9 cellular contexts compared by ENCODE assay signal in the genomic region with DNA sequence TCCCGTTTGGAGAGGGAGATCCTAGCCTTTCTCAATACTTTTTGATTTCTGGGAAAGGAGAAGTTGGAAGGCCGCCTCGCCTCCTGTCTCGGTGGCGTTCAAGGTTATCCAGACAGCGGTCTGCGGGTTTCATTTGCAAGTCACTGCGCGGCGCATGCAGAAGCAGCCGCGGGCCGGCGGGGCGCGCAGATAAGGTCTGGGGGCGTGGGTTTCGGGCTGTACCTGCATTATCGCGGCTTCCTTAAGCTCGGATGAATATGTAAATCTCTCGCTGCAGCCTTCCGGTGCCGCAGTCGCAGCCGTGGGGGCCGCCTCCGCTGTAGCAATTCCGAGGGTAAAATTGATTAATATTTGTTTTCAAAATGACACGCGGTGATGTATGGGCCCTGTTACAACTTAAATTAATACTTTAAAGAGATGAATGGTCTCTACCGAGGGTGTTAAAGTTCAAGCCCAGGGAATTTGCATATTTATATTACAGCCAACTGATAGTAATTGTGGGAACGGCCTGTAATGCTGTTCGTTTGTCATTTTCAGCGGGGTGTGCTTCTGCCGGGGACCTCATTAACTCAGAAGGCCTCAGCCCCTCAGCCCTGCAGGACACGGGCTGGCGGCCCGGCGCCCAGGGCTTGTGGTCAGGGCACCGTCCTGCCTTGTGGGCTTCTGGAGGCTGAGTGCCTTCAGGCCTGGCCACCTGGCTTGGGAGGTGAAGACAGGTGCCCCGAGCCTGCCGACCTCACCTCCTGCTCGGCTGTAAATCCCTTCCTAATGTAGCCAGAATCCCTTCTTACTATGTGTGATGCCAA.
A peak's percentile ranks its signal among the peaks of the same experiment; 100 is the strongest.
DNase-seq lines count a peak whose midpoint lies in the region; ATAC-seq, FAIRE-seq and TF ChIP-seq lines count a peak whose summit lies in the region.
"Had no signal": no experiment of that assay in that cellular context is flagged by ENCODE, and none has a peak within 500 bp of the region (broad histone marks: within the 10 kb centered on the region; RNA-seq: fewer than 3 reads in every experiment).

No MANE protein-coding gene starts in this region.

- intact Hi-C loops in kidney (cut with DNase I), result no loop called here

- no peak overlapping the region for H3K9ac ChIP-seq in kidney (ENCODE audit: low read length in 2 of 2)

- ATAC-seq in GM19463 (IDR thresholded peaks at IDR 0.05; ENCODE audit: unreplicated experiment), result no peak

- no peaks in the 10 kb centered on the region for H3K9me3 ChIP-seq in kidney (ENCODE audit: control insufficient read depth in 1 of 2, low read length in 2 of 2)

- no peak overlapping the region for H3K27ac ChIP-seq in kidney (ENCODE audit: low read depth in 2 of 2, low read length in 2 of 2)
- H3K27ac ChIP-seq: HL-60 had no signal

- H3K4me1 ChIP-seq in kidney (ENCODE audit: control insufficient read depth in 1 of 2, insufficient read depth in 1 of 2, low read depth in 1 of 2, low read length in 2 of 2), result peaks cover 4 to 24% of the 10 kb centered on the region in 2 donors

- H3K4me3 ChIP-seq in kidney (ENCODE audit: low read length in 2 of 2), result peak overlapping the region; percentile 43 to 50

- DNase-seq in NCI-H69 (lab: John Stamatoyannopoulos, UW) (peak; percentile 6), kidney (no peak), SKM-1 treated with dmso at 0.1 percent for 144 hours (lab: John Stamatoyannopoulos, UW; ENCODE audit: unreplicated experiment) (no peak), DMS153 (lab: John Stamatoyannopoulos, UW) (no peak), cerebellum (ENCODE audit: low spot score) (no peak)
- DNase-seq in activated effector memory CD4-positive, alpha-beta T cell treated with Interleukin-2 at 50 U/mL for 16 hours, result peak; percentile 8
- DNase-seq in stimulated activated CD8-positive, alpha-beta memory T cell treated with anti-CD3 and anti-CD28 coated beads, Interleukin-4, amount 100 ng/mL, for 48 hours, result peak; percentile 68

- H3K36me3 ChIP-seq in kidney (ENCODE audit: control insufficient read depth in 1 of 2, insufficient read depth in 2 of 2, low read length in 2 of 2), result no peaks in the 10 kb centered on the region

- TF ChIP-seq CTCF in kidney (IDR thresholded peaks at IDR 0.05; ENCODE audit: borderline replicate concordance, extremely low read depth, insufficient read depth), result no peak

- no peak for FAIRE-seq in kidney (lab: Jason Lieb, UNC)

Comparison
In these comparisons a context has a peak if more than half of its experiments do, and no peak if none do; other contexts are left out.
1. DNase-seq: peak in NCI-H69 (single experiment), activated effector memory CD4-positive, alpha-beta T cell treated with Interleukin-2 at 50 U/mL for 16 hours (single experiment) and stimulated activated CD8-positive, alpha-beta memory T cell treated with anti-CD3 and anti-CD28 coated beads, Interleukin-4, amount 100 ng/mL, for 48 hours (single experiment); none in kidney (single experiment), SKM-1 treated with dmso at 0.1 percent for 144 hours (single experiment), DMS153 (single experiment) and cerebellum (single experiment).